Comparison of ENCODE assay signal across 1 cellular context in the genomic region with DNA sequence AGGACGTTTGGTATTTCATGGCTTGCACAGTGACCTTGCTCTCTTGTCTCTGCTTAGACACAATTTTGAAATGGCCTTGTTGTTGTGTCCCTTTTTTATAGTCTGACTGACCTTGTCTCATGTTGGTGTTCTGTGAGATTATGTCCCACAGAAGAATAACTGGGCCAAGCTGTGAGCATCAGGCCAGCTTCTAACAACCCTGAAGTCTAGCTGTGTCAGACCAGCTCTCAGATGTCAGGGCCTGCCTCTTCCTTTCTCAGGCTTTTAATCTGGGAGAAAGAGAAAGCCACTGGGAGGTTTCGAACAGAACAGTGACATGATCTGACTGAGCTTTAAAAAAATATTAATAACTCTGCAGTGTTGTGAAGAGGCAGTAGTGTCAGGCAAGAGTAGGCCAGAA.
TF ChIP-seq lines count a peak whose summit lies in the region.

No MANE protein-coding gene starts in this region.

TF ChIP-seq in K562, 482 proteins besides CTCF, POLR2A, EP300 and RAD21:
- no peak for TF ChIP-seq MAFG (tag; conservative IDR thresholded peaks at IDR 0.05)
- TF ChIP-seq ZNF143 (CRISPR knock-in tag; IDR thresholded peaks at IDR 0.05), result no peak
- no peak for TF ChIP-seq ZNF830 (CRISPR knock-in tag; IDR thresholded peaks at IDR 0.05)
- no peak for TF ChIP-seq ZNF785 (CRISPR knock-in tag; IDR thresholded peaks at IDR 0.05)
- TF ChIP-seq, protein P1, sequence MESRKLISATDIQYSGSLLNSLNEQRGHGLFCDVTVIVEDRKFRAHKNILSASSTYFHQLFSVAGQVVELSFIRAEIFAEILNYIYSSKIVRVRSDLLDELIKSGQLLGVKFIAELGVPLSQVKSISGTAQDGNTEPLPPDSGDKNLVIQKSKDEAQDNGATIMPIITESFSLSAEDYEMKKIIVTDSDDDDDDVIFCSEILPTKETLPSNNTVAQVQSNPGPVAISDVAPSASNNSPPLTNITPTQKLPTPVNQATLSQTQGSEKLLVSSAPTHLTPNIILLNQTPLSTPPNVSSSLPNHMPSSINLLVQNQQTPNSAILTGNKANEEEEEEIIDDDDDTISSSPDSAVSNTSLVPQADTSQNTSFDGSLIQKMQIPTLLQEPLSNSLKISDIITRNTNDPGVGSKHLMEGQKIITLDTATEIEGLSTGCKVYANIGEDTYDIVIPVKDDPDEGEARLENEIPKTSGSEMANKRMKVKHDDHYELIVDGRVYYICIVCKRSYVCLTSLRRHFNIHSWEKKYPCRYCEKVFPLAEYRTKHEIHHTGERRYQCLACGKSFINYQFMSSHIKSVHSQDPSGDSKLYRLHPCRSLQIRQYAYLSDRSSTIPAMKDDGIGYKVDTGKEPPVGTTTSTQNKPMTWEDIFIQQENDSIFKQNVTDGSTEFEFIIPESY (CRISPR knock-in tag; IDR thresholded peaks at IDR 0.05), result no peak
- no peak for TF ChIP-seq EGR1 (conservative IDR thresholded peaks at IDR 0.05)
- TF ChIP-seq RBM25 (IDR thresholded peaks at IDR 0.05; ENCODE audit: low read depth, low read length, severe bottlenecking), result no peak
- TF ChIP-seq NCOA4 (IDR thresholded peaks at IDR 0.05; ENCODE audit: partially characterized antibody), result no peak
- no peak for TF ChIP-seq SMAD3 (CRISPR knock-in tag; conservative IDR thresholded peaks at IDR 0.05)
- no peak for TF ChIP-seq ZNF316 (IDR thresholded peaks at IDR 0.05)
